Comparison of ENCODE assay signal across 12 cellular contexts in the genomic region with DNA sequence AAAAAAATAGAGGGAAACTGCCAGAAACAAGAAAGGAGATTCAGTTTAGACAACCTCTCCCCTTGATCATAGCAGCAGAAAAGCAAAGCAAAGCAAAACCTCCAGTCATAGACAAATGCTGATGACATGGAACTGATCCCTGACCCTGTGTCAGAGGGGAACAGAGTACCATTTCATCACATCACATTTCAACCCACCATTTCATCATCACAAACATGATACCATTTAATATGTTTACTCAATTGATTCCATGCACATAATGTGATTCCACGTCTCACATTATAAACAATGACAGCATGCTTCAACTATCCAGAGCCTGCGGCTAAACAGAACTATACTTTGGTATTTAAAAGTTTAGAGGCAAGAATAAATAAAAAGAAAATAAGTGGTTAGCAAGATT. TPM values are rescaled to one million over a fixed set of nuclear protein-coding genes. Genes with fewer than 3 reads are reported as not detected.
DNase-seq lines count a peak whose midpoint lies in the region; ATAC-seq and TF ChIP-seq lines count a peak whose summit lies in the region.
"Had no signal": no experiment of that assay in that cellular context is flagged by ENCODE, and none has a peak within 500 bp of the region (broad histone marks: within the 10 kb centered on the region; RNA-seq: fewer than 3 reads in every experiment).

No MANE protein-coding gene starts in this region.

- 0 out of 3 replicates have a peak overlapping the region, but pooled peaks have one; percentile 55 for H2BK15ac ChIP-seq in IMR-90 (ENCODE audit: low read depth, low read length)

- TF ChIP-seq RAD21 in IMR-90 (IDR thresholded peaks at IDR 0.05; ENCODE audit: low read length): no peak

- peak overlapping the region; percentile 69 for H2BK20ac ChIP-seq in IMR-90 (ENCODE audit: low read depth, low read length)

- peak overlapping the region in 1 of 2 experiments; percentile 67; a peak in 1 of 4 replicates for H4K8ac ChIP-seq in IMR-90 (ENCODE audit: low read depth in 2 of 2, low read length in 2 of 2)

- peak overlapping the region; percentile 91; the same call in 1 of the 2 replicates for H3K4ac ChIP-seq in IMR-90 (ENCODE audit: low read depth, low read length)

- peak overlapping the region; percentile 99; the same call in 1 of the 2 replicates for H3K18ac ChIP-seq in IMR-90 (ENCODE audit: low read depth, low read length)

- no peak overlapping the region for H2AK5ac ChIP-seq in IMR-90 (ENCODE audit: low read depth, low read length)

- no peaks in the 10 kb centered on the region for H3K9me3 Mint-ChIP-seq in stimulated activated effector memory CD8-positive, alpha-beta T cell treated with anti-CD3 and anti-CD28 coated beads, Interleukin-12 subunit alpha, Interleukin-12 subunit beta, amount 100 ng/mL, for 72 hours
- no peaks in the 10 kb centered on the region for H3K9me3 Mint-ChIP-seq in naive thymus-derived CD8-positive, alpha-beta T cell

- H3K36me3 ChIP-seq in BJ (ENCODE audit: control insufficient read depth, insufficient read depth, low read length): no peaks in the 10 kb centered on the region
- no peaks in the 10 kb centered on the region; the same call in 1 of the 2 replicates for H3K36me3 ChIP-seq in IMR-90 (ENCODE audit: control insufficient read depth, insufficient read depth, low read length)

- H4K91ac ChIP-seq in IMR-90 (ENCODE audit: insufficient read depth, low read depth, low read length): 0 out of 2 replicates have a peak overlapping the region, but pooled peaks have one; percentile 0

- DNase-seq in BJ (ENCODE audit: low read depth) (peak; percentile 90), IMR-90 (peak; percentile 97), cardiac fibroblast (ENCODE audit: low read depth in 2 of 2) (peak; percentile 23 to 85), myocyte (ENCODE audit: low read depth) (peak; percentile 22), NCI-H2196 (lab: John Stamatoyannopoulos, UW; ENCODE audit: unreplicated experiment) (no peak), NCI-H748 treated with DMSO at 0.1 percent for 48 hours (lab: John Stamatoyannopoulos, UW) (no peak)
- no peak for DNase-seq in stimulated activated effector memory CD8-positive, alpha-beta T cell treated with anti-CD3 and anti-CD28 coated beads, Interleukin-12 subunit alpha, Interleukin-12 subunit beta, amount 100 ng/mL, for 72 hours (ENCODE audit: low spot score in 2 of 2)
- DNase-seq in naive thymus-derived CD8-positive, alpha-beta T cell: no peak
- DNase-seq: activated CD4-positive, alpha-beta T cell treated with anti-CD3 and anti-CD28 coated beads, Interleukin-2, amount 50 U/mL, for 48 hours; activated naive CD4-positive, alpha-beta T cell; NCI-H510A treated with DMSO at 0.1 percent for 48 hours had no signal

- H3K23ac ChIP-seq in IMR-90 (ENCODE audit: low read depth, low read length): peak overlapping the region; percentile 63; the same call in 1 of the 2 replicates

- in situ Hi-C loops in IMR-90 (cut with MboI; ENCODE audit: low sequenced_read_pairs): loop anchor here (10.0 kb wide), 1 partner anchor 432 kb away; no protein-coding TSS in a partner anchor

- peak overlapping the region; percentile 100; the same call in 1 of the 2 replicates for H3K27ac ChIP-seq in IMR-90 (ENCODE audit: insufficient read depth, low read length)

- peak overlapping the region; percentile 87 for H2BK5ac ChIP-seq in IMR-90 (ENCODE audit: low read depth, low read length, poor library complexity, severe bottlenecking)

- no peaks in the 10 kb centered on the region for H3K36me3 Mint-ChIP-seq in stimulated activated effector memory CD8-positive, alpha-beta T cell treated with anti-CD3 and anti-CD28 coated beads, Interleukin-12 subunit alpha, Interleukin-12 subunit beta, amount 100 ng/mL, for 72 hours
- peaks cover 0 to 40% (median 15%) of the 10 kb centered on the region in 3 donors for H3K36me3 Mint-ChIP-seq in naive thymus-derived CD8-positive, alpha-beta T cell

- H3K4me2 ChIP-seq in IMR-90 (ENCODE audit: low read depth, low read length): peak overlapping the region; percentile 53; the same call in 1 of the 2 replicates

- BruUV-seq in IMR-90 (replicated peaks; lab: Mats Ljungman, UMichigan): no TSS peak

- H3K27me3 ChIP-seq in BJ (ENCODE audit: control insufficient read depth, insufficient read depth, low read length) (no peaks in the 10 kb centered on the region), IMR-90 (ENCODE audit: control insufficient read depth, insufficient read depth, low read length) (no peaks in the 10 kb centered on the region)

- TF ChIP-seq POLR2A in IMR-90 (IDR thresholded peaks at IDR 0.05; ENCODE audit: low read depth, low read length): no peak

- no CpG with 5 or more reads among the region's 2 CpGs for WGBS in IMR-90 (ENCODE audit: extremely low coverage in 2 of 2, insufficient read length in 1 of 2), 2 experiments

- POLR2A ChIA-PET in BJ (lab: Charles Lee): no interaction called here
- POLR2A ChIA-PET in IMR-90 (lab: Charles Lee; ENCODE audit: unreplicated experiment): no interaction called here
- POLR2A ChIA-PET in naive thymus-derived CD8-positive, alpha-beta T cell (lab: Charles Lee): no interaction called here

- H4K5ac ChIP-seq in IMR-90 (ENCODE audit: low read depth, low read length): no peak overlapping the region

- 0 out of 2 replicates have a peak overlapping the region, but pooled peaks have one; percentile 13 for H3K56ac ChIP-seq in IMR-90 (ENCODE audit: extremely low read depth, insufficient read depth, low read length)

- no peak overlapping the region for H3K27ac Mint-ChIP-seq in stimulated activated effector memory CD8-positive, alpha-beta T cell treated with anti-CD3 and anti-CD28 coated beads, Interleukin-12 subunit alpha, Interleukin-12 subunit beta, amount 100 ng/mL, for 72 hours
- H3K27ac Mint-ChIP-seq in naive thymus-derived CD8-positive, alpha-beta T cell: no peak overlapping the region

- H2AFZ ChIP-seq in IMR-90 (replicated peaks; ENCODE audit: low read length, poor library complexity): no peak overlapping the region

- no peak overlapping the region for H2AK9ac ChIP-seq in IMR-90 (replicated peaks; ENCODE audit: low read depth, low read length, poor library complexity)

- H3K4me3 Mint-ChIP-seq in stimulated activated effector memory CD8-positive, alpha-beta T cell treated with anti-CD3 and anti-CD28 coated beads, Interleukin-12 subunit alpha, Interleukin-12 subunit beta, amount 100 ng/mL, for 72 hours: no peak overlapping the region
- no peak overlapping the region for H3K4me3 Mint-ChIP-seq in naive thymus-derived CD8-positive, alpha-beta T cell

- peaks cover 12% of the 10 kb centered on the region for H3K9me1 ChIP-seq in IMR-90 (ENCODE audit: insufficient read depth, low read length)

- dilution Hi-C loops in IMR-90 (cut with HindIII; ENCODE audit: low sequenced_read_pairs, unreplicated experiment): no loop called here

- H3K79me1 ChIP-seq in IMR-90 (ENCODE audit: low read depth in 1 of 2, low read length in 2 of 2): peaks cover 0 to 11% of the 10 kb centered on the region in 2 experiments; a peak in 1 of 4 replicates

- no peaks in the 10 kb centered on the region for H4K20me1 ChIP-seq in IMR-90 (ENCODE audit: insufficient read depth, low read length)

- H3K9ac ChIP-seq in IMR-90 (ENCODE audit: low read depth, low read length): no peak overlapping the region

- peaks cover 16% of the 10 kb centered on the region for H3K4me1 Mint-ChIP-seq in stimulated activated effector memory CD8-positive, alpha-beta T cell treated with anti-CD3 and anti-CD28 coated beads, Interleukin-12 subunit alpha, Interleukin-12 subunit beta, amount 100 ng/mL, for 72 hours
- peaks cover 5 to 12% (median 10%) of the 10 kb centered on the region in 4 donors for H3K4me1 Mint-ChIP-seq in naive thymus-derived CD8-positive, alpha-beta T cell

- peaks cover 22% of the 10 kb centered on the region for H3K4me1 ChIP-seq in IMR-90 (ENCODE audit: control insufficient read depth, insufficient read depth, low read length)

- H2BK120ac ChIP-seq in IMR-90 (ENCODE audit: low read depth, low read length): peak overlapping the region; percentile 93

- CTCF ChIA-PET in BJ (lab: Yijun Ruan, JAX) (interaction anchor here (0.9 to 1.7 kb wide), 2 partner anchors 743 to 803 kb away, joined by 3 to 4 read pairs; no protein-coding TSS in a partner anchor), IMR-90 (lab: Yijun Ruan, JAX) (no interaction called here)

- H3K14ac ChIP-seq in IMR-90 (replicated peaks; ENCODE audit: low read depth, low read length): no peak overlapping the region

- H3K27me3 Mint-ChIP-seq in naive thymus-derived CD8-positive, alpha-beta T cell: no peaks in the 10 kb centered on the region

- peak; percentile 67 for ATAC-seq in IMR-90 (ENCODE audit: low read depth)
- ATAC-seq in stimulated activated effector memory CD8-positive, alpha-beta T cell treated with anti-CD3 and anti-CD28 coated beads, Interleukin-12 subunit alpha, Interleukin-12 subunit beta, amount 100 ng/mL, for 72 hours: no peak
- no peak for ATAC-seq in naive thymus-derived CD8-positive, alpha-beta T cell

- TF ChIP-seq CTCF in BJ (IDR thresholded peaks at IDR 0.05; ENCODE audit: insufficient read depth, low read depth, low read length): no peak
- no peak for TF ChIP-seq CTCF in IMR-90 (conservative IDR thresholded peaks at IDR 0.05; ENCODE audit: low read depth, low read length)
- TF ChIP-seq CTCF in cardiac fibroblast (IDR thresholded peaks at IDR 0.05; ENCODE audit: low read depth, low read length): no peak

- intact Hi-C loops in IMR-90 (cut with micrococcal nuclease): loop anchor here (5.0 kb wide), 1 partner anchor 430 kb away; no protein-coding TSS in a partner anchor

- no peak overlapping the region for H3K4me3 ChIP-seq in BJ (ENCODE audit: low read depth, low read length)
- H3K4me3 ChIP-seq in IMR-90 (ENCODE audit: insufficient read depth, low read depth, low read length): no peak overlapping the region
- no peak overlapping the region for H3K4me3 ChIP-seq in cardiac fibroblast (replicated peaks in 1 of 2; ENCODE audit: low read depth in 2 of 2, low read length in 2 of 2)

- H3K9me3 ChIP-seq in IMR-90 (ENCODE audit: control insufficient read depth, insufficient read depth, low read length): no peaks in the 10 kb centered on the region

RNA-seq across cellular contexts. Expression of a gene that starts 28.7 kb away (rescaled TPM):
- polyA plus RNA-seq in BJ (2011; rRNA removed): 0.18 TPM in 1 of 2 replicates, not detected in the other
- polyA minus RNA-seq in BJ (2011; rRNA and poly(A)+ RNA removed): not detected in 2 replicates
- not detected in 2 replicates for total RNA-seq in IMR-90 (2012; rRNA removed)
- not detected in 2 replicates for polyA plus RNA-seq in IMR-90 (2012; rRNA removed)
- not detected in 2 replicates for polyA plus RNA-seq in IMR-90 (2012; cell fraction: cytosol; rRNA removed)
- 0.08 TPM in 1 of 2 replicates, not detected in the other for polyA plus RNA-seq in IMR-90 (2012; cell fraction: nucleus; rRNA removed; ENCODE audit: low replicate concordance)
- total RNA-seq in myocyte: not detected in 2 replicates
- polyA plus RNA-seq in myocyte (2012): not detected
- not detected for total RNA-seq in naive thymus-derived CD8-positive, alpha-beta T cell
- not detected for polyA plus RNA-seq in naive thymus-derived CD8-positive, alpha-beta T cell
- total RNA-seq: ureter had no signal

Comparison
In these comparisons a context has a peak if more than half of its experiments do, and no peak if none do; other contexts are left out.
1. DNase-seq: peak in BJ (single experiment), IMR-90 (single experiment), cardiac fibroblast (2 of 2) and myocyte (single experiment); none in NCI-H2196 (single experiment), stimulated activated effector memory CD8-positive, alpha-beta T cell treated with anti-CD3 and anti-CD28 coated beads, Interleukin-12 subunit alpha, Interleukin-12 subunit beta, amount 100 ng/mL, for 72 hours (0 of 2), NCI-H748 treated with DMSO at 0.1 percent for 48 hours (single experiment) and naive thymus-derived CD8-positive, alpha-beta T cell (0 of 10).